1 cellular context compared by ENCODE assay signal in genomic region chr3:115270849-115271248, GRCh38.
TF ChIP-seq lines count a peak whose summit lies in the region.

No MANE protein-coding gene starts in this region.

TF ChIP-seq in GM23338, 12 proteins besides CTCF, POLR2A, EP300 and RAD21 (continued from another document):
- TF ChIP-seq, protein P1, sequence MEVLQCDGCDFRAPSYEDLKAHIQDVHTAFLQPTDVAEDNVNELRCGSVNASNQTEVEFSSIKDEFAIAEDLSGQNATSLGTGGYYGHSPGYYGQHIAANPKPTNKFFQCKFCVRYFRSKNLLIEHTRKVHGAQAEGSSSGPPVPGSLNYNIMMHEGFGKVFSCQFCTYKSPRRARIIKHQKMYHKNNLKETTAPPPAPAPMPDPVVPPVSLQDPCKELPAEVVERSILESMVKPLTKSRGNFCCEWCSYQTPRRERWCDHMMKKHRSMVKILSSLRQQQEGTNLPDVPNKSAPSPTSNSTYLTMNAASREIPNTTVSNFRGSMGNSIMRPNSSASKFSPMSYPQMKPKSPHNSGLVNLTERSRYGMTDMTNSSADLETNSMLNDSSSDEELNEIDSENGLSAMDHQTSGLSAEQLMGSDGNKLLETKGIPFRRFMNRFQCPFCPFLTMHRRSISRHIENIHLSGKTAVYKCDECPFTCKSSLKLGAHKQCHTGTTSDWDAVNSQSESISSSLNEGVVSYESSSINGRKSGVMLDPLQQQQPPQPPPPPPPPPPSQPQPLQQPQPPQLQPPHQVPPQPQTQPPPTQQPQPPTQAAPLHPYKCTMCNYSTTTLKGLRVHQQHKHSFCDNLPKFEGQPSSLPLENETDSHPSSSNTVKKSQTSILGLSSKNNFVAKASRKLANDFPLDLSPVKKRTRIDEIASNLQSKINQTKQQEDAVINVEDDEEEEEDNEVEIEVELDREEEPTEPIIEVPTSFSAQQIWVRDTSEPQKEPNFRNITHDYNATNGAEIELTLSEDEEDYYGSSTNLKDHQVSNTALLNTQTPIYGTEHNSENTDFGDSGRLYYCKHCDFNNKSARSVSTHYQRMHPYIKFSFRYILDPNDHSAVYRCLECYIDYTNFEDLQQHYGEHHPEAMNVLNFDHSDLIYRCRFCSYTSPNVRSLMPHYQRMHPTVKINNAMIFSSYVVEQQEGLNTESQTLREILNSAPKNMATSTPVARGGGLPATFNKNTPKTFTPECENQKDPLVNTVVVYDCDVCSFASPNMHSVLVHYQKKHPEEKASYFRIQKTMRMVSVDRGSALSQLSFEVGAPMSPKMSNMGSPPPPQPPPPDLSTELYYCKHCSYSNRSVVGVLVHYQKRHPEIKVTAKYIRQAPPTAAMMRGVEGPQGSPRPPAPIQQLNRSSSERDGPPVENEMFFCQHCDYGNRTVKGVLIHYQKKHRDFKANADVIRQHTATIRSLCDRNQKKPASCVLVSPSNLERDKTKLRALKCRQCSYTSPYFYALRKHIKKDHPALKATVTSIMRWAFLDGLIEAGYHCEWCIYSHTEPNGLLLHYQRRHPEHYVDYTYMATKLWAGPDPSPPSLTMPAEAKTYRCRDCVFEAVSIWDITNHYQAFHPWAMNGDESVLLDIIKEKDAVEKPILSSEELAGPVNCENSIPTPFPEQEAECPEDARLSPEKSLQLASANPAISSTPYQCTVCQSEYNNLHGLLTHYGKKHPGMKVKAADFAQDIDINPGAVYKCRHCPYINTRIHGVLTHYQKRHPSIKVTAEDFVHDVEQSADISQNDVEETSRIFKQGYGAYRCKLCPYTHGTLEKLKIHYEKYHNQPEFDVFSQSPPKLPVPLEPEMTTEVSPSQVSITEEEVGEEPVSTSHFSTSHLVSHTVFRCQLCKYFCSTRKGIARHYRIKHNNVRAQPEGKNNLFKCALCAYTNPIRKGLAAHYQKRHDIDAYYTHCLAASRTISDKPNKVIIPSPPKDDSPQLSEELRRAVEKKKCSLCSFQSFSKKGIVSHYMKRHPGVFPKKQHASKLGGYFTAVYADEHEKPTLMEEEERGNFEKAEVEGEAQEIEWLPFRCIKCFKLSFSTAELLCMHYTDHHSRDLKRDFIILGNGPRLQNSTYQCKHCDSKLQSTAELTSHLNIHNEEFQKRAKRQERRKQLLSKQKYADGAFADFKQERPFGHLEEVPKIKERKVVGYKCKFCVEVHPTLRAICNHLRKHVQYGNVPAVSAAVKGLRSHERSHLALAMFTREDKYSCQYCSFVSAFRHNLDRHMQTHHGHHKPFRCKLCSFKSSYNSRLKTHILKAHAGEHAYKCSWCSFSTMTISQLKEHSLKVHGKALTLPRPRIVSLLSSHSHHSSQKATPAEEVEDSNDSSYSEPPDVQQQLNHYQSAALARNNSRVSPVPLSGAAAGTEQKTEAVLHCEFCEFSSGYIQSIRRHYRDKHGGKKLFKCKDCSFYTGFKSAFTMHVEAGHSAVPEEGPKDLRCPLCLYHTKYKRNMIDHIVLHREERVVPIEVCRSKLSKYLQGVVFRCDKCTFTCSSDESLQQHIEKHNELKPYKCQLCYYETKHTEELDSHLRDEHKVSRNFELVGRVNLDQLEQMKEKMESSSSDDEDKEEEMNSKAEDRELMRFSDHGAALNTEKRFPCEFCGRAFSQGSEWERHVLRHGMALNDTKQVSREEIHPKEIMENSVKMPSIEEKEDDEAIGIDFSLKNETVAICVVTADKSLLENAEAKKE (CRISPR knock-in tag; IDR thresholded peaks at IDR 0.05): no peak
- TF ChIP-seq ZNF114 (CRISPR knock-in tag; IDR thresholded peaks at IDR 0.05) (no peak), ZNF331 (CRISPR knock-in tag; IDR thresholded peaks at IDR 0.05; ENCODE audit: low read depth) (no peak), NANOG (IDR thresholded peaks at IDR 0.05; ENCODE audit: borderline replicate concordance) (no peak)
